In genomic region chr13:75861786-75862185, GRCh38 we compare ENCODE assay signal across 15 cellular contexts.
DNase-seq lines count a peak whose midpoint lies in the region; ATAC-seq, FAIRE-seq and TF ChIP-seq lines count a peak whose summit lies in the region.
"Had no signal": no experiment of that assay in that cellular context is flagged by ENCODE, and none has a peak within 500 bp of the region (broad histone marks: within the 10 kb centered on the region; RNA-seq: fewer than 3 reads in every experiment).

No MANE protein-coding gene starts in this region.

- no peak overlapping the region for H3K9ac ChIP-seq in adipocyte (ENCODE audit: low read length)
- H3K9ac ChIP-seq: BLaER1 treated with 17β-estradiol and CSF1 and Interleukin-3, amounts not matched to agents 10 nM and 100 nM had no signal

- H3K4me1 ChIP-seq in right cardiac atrium (ENCODE audit: control insufficient read depth, insufficient read depth, low read length) (no peaks in the 10 kb centered on the region), adipocyte (ENCODE audit: control insufficient read depth, insufficient read depth, low read length) (peaks cover 3% of the 10 kb centered on the region)
- H3K4me1 ChIP-seq: BLaER1 treated with 17β-estradiol and CSF1 and Interleukin-3, amounts not matched to agents 10 nM and 100 nM had no signal

- no peak for ATAC-seq in right cardiac atrium
- ATAC-seq in Right ventricle myocardium superior (ENCODE audit: poor library complexity), result no peak
- ATAC-seq: GM12878, HCT116 had no signal

- no peak for FAIRE-seq in GM12892 (lab: Jason Lieb, UNC)
- FAIRE-seq: GM12878, H1 had no signal

- intact Hi-C loops in right cardiac atrium (cut with DNase I), result loop anchor here in 2 of 4 donors (10.0 kb wide), 1 partner anchor 167 kb away; no protein-coding TSS in a partner anchor
- intact Hi-C loops in Right ventricle myocardium superior (cut with DNase I), result no loop called here
- intact Hi-C loops in head of caudate nucleus (cut with DNase I), result no loop called here

- DNase-seq in right cardiac atrium (no peak), Right ventricle myocardium superior (no peak), adipocyte (ENCODE audit: low read depth) (peak; percentile 19), fibroblast of peridontal ligament (ENCODE audit: extremely low read depth) (peak; percentile 69), nucleus accumbens (lab: John Stamatoyannopoulos, UW) (no peak), glomerular visceral epithelial cell (ENCODE audit: extremely low spot score) (no peak), GM12892 (ENCODE audit: insufficient read length) (no peak), head of caudate nucleus (no peak)
- DNase-seq: 8988T; CD4-positive, CD25-positive, alpha-beta regulatory T cell; DMS 273 treated with DMSO at 0.1 percent for 48 hours had no signal

- H3K36me3 ChIP-seq in adipocyte (ENCODE audit: control insufficient read depth, insufficient read depth, low read length, severe bottlenecking), result peaks cover 49% of the 10 kb centered on the region
- H3K36me3 ChIP-seq: BLaER1 treated with 17β-estradiol and CSF1 and Interleukin-3, amounts not matched to agents 10 nM and 100 nM had no signal

- H3K9me3 ChIP-seq in right cardiac atrium (ENCODE audit: control insufficient read depth, low read length) (no peaks in the 10 kb centered on the region), adipocyte (ENCODE audit: control insufficient read depth, low read length) (no peaks in the 10 kb centered on the region)
- H3K9me3 ChIP-seq: BLaER1 treated with 17β-estradiol and CSF1 and Interleukin-3, amounts not matched to agents 10 nM and 100 nM had no signal

- H3K27ac ChIP-seq in right cardiac atrium (ENCODE audit: low read length), result peak overlapping the region; percentile 37
- H3K27ac ChIP-seq: BLaER1 treated with 17β-estradiol and CSF1 and Interleukin-3, amounts not matched to agents 10 nM and 100 nM had no signal

- H3K27me3 ChIP-seq in right cardiac atrium (ENCODE audit: control insufficient read depth, insufficient read depth) (no peaks in the 10 kb centered on the region), adipocyte (replicated peaks; ENCODE audit: control insufficient read depth, insufficient read depth, low read length) (no peaks in the 10 kb centered on the region)
- H3K27me3 ChIP-seq: BLaER1 treated with 17β-estradiol and CSF1 and Interleukin-3, amounts not matched to agents 10 nM and 100 nM had no signal

- no peak for TF ChIP-seq POLR2A in GM12892 (IDR thresholded peaks at IDR 0.05; ENCODE audit: low read depth, low read length)

- H3K4me3 ChIP-seq in right cardiac atrium (ENCODE audit: low read length), result no peak overlapping the region
- H3K4me3 ChIP-seq in adipocyte (ENCODE audit: low read length), result no peak overlapping the region
- H3K4me3 ChIP-seq: BLaER1 treated with 17β-estradiol and CSF1 and Interleukin-3, amounts not matched to agents 10 nM and 100 nM; GM12878 had no signal

Comparison
In these comparisons a context has a peak if more than half of its experiments do, and no peak if none do; other contexts are left out.
1. DNase-seq: peak in adipocyte (single experiment) and fibroblast of peridontal ligament (single experiment); none in right cardiac atrium (0 of 3), Right ventricle myocardium superior (single experiment), nucleus accumbens (0 of 56), glomerular visceral epithelial cell (single experiment), GM12892 (single experiment) and head of caudate nucleus (0 of 42).